Comparison of ENCODE assay signal across 9 cellular contexts in genomic region chr16:73000020-73000906, GRCh38. TPM values are rescaled to one million over a fixed set of nuclear protein-coding genes. Genes with fewer than 3 reads are reported as not detected.
DNase-seq lines count a peak whose midpoint lies in the region; ATAC-seq, FAIRE-seq and TF ChIP-seq lines count a peak whose summit lies in the region.
"Had no signal": no experiment of that assay in that cellular context is flagged by ENCODE, and none has a peak within 500 bp of the region (broad histone marks: within the 10 kb centered on the region; RNA-seq: fewer than 3 reads in every experiment).

No MANE protein-coding gene starts in this region.

- H3K9me3 ChIP-seq in CD4-positive, alpha-beta T cell (ENCODE audit: control insufficient read depth, low read length) = no peaks in the 10 kb centered on the region
- no peaks in the 10 kb centered on the region for H3K9me3 ChIP-seq in kidney (ENCODE audit: control insufficient read depth in 1 of 2, low read length in 2 of 2)

- no peaks in the 10 kb centered on the region for H3K36me3 ChIP-seq in kidney (ENCODE audit: control insufficient read depth in 1 of 2, insufficient read depth in 2 of 2, low read length in 2 of 2)

- intact Hi-C loops in CD4-positive, alpha-beta T cell (cut with DNase I, micrococcal nuclease) = no loop called here
- intact Hi-C loops in kidney (cut with DNase I) = no loop called here

- peaks cover 46% of the 10 kb centered on the region for H3K4me1 Mint-ChIP-seq in type B pancreatic cell (ENCODE audit: unreplicated experiment)
- H3K4me1 Mint-ChIP-seq in CD4-positive, alpha-beta T cell (ENCODE audit: low read depth) = no peaks in the 10 kb centered on the region

- CTCF ChIA-PET in CD4-positive, alpha-beta T cell (lab: Charles Lee) = no interaction called here

- peaks cover 3 to 8% of the 10 kb centered on the region in 2 donors for H3K4me1 ChIP-seq in kidney (ENCODE audit: control insufficient read depth in 1 of 2, insufficient read depth in 1 of 2, low read depth in 1 of 2, low read length in 2 of 2)

- FAIRE-seq in kidney (lab: Jason Lieb, UNC) = no peak

- H3K4me3 ChIP-seq in epithelial cell of esophagus (ENCODE audit: low read length) = no peak overlapping the region
- no peak overlapping the region for H3K4me3 ChIP-seq in kidney (ENCODE audit: low read length in 2 of 2)

- no peak for ATAC-seq in CD4-positive, alpha-beta T cell (ENCODE audit: poor library complexity)

- peaks cover 4% of the 10 kb centered on the region for H3K9me3 Mint-ChIP-seq in type B pancreatic cell
- H3K9me3 Mint-ChIP-seq in CD4-positive, alpha-beta T cell = no peaks in the 10 kb centered on the region

- TF ChIP-seq CTCF in epithelial cell of esophagus (IDR thresholded peaks at IDR 0.05; ENCODE audit: insufficient read depth, low read depth, low read length, missing control alignments) (no peak), type B pancreatic cell (conservative IDR thresholded peaks at IDR 0.05) (no peak), kidney (IDR thresholded peaks at IDR 0.05; ENCODE audit: borderline replicate concordance, extremely low read depth, insufficient read depth) (no peak)
- TF ChIP-seq CTCF in CD4-positive, alpha-beta T cell (IDR thresholded peaks at IDR 0.05) = no peak

- H3K27me3 ChIP-seq in CD4-positive, alpha-beta T cell (ENCODE audit: control insufficient read depth, insufficient read depth, low read length) = no peaks in the 10 kb centered on the region

- peak overlapping the region; percentile 67 for H3K27ac Mint-ChIP-seq in type B pancreatic cell
- no peak overlapping the region for H3K27ac Mint-ChIP-seq in CD4-positive, alpha-beta T cell

- DNase-seq in NCI-H146 (lab: John Stamatoyannopoulos, UW) = peak; percentile 23
- no peak for DNase-seq in NCI-H146 treated with DMSO at 0.1 percent for 48 hours (lab: John Stamatoyannopoulos, UW; ENCODE audit: unreplicated experiment)
- DNase-seq in epithelial cell of esophagus (ENCODE audit: low read depth) = peak; percentile 35
- peak; percentile 84 for DNase-seq in midbrain (lab: John Stamatoyannopoulos, UW)
- DNase-seq in type B pancreatic cell (ENCODE audit: extremely low spot score, unreplicated experiment) = no peak
- DNase-seq in CD4-positive, alpha-beta T cell = no peak
- DNase-seq in NCI-H1694 (lab: John Stamatoyannopoulos, UW) = no peak
- no peak for DNase-seq in kidney
- DNase-seq: stimulated activated CD4-positive, alpha-beta T cell treated with anti-CD3 and anti-CD28 coated beads, Interleukin-4, amount 100 ng/mL, for 24 hours had no signal

- H3K4me3 Mint-ChIP-seq in type B pancreatic cell = peak overlapping the region; percentile 5
- no peak overlapping the region for H3K4me3 Mint-ChIP-seq in CD4-positive, alpha-beta T cell

- POLR2A ChIA-PET in CD4-positive, alpha-beta T cell (lab: Charles Lee) = no interaction called here

- peaks cover 11% of the 10 kb centered on the region for H3K36me3 Mint-ChIP-seq in type B pancreatic cell
- no peaks in the 10 kb centered on the region for H3K36me3 Mint-ChIP-seq in CD4-positive, alpha-beta T cell (ENCODE audit: low read depth)

- H3K9ac ChIP-seq in kidney (ENCODE audit: low read length in 2 of 2) = no peak overlapping the region

- H3K27me3 Mint-ChIP-seq in type B pancreatic cell = no peaks in the 10 kb centered on the region
- no peaks in the 10 kb centered on the region for H3K27me3 Mint-ChIP-seq in CD4-positive, alpha-beta T cell

- H3K27ac ChIP-seq in CD4-positive, alpha-beta T cell (ENCODE audit: low read depth, low read length) = no peak overlapping the region
- no peak overlapping the region for H3K27ac ChIP-seq in kidney (ENCODE audit: low read depth in 2 of 2, low read length in 2 of 2)

RNA-seq across cellular contexts. Expression of gene ZFHX3, which starts 47.7 kb away (rescaled TPM):
- total RNA-seq in type B pancreatic cell (ENCODE audit: low replicate concordance) (47.4 and 48.5 TPM in 2 replicates), kidney (29.3 TPM)
- total RNA-seq in CD4-positive, alpha-beta T cell = under 1 TPM; 0.63 to 0.64 TPM
- polyA plus RNA-seq in kidney (ENCODE audit: insufficient read depth, low read depth, low replicate concordance) = 2.3 TPM

Comparison
In these comparisons a context has a peak if more than half of its experiments do, and no peak if none do; other contexts are left out.
1. DNase-seq: peak in NCI-H146 (single experiment), epithelial cell of esophagus (single experiment) and midbrain (single experiment); none in NCI-H146 treated with DMSO at 0.1 percent for 48 hours (single experiment), type B pancreatic cell (single experiment), CD4-positive, alpha-beta T cell (0 of 10), NCI-H1694 (single experiment) and kidney (single experiment).
2. RNA of gene ZFHX3, which starts 47.7 kb away (total RNA-seq): 47.4 to 48.5 TPM in type B pancreatic cell and 29.3 TPM in kidney (single experiment); 0.63 to 0.64 TPM in CD4-positive, alpha-beta T cell; every median in the first group is over 10 times any median in the second.